ENCODE assay signal across 1 cellular context in genomic region chr1:155970531-155971167, GRCh38.
TF ChIP-seq lines count a peak whose summit lies in the region.

No MANE protein-coding gene starts in this region.

TF ChIP-seq in endothelial cell of umbilical vein, 7 proteins besides CTCF, POLR2A, EP300 and RAD21:
- TF ChIP-seq POLR2AphosphoS5 (IDR thresholded peaks at IDR 0.05; ENCODE audit: insufficient read depth, low read depth, low read length) (peak; percentile 85), JUN (IDR thresholded peaks at IDR 0.05; ENCODE audit: borderline replicate concordance, insufficient read depth, insufficient read length, low read depth) (peak; percentile 48), GATA2 (IDR thresholded peaks at IDR 0.05; ENCODE audit: insufficient read depth, insufficient read length, low read depth, low read length) (no peak), EZH2 (IDR thresholded peaks at IDR 0.05; ENCODE audit: borderline replicate concordance, low read depth, low read length, severe bottlenecking) (no peak), FOS (IDR thresholded peaks at IDR 0.05; ENCODE audit: borderline replicate concordance, insufficient read depth, low read length) (peak; percentile 92), MYC (IDR thresholded peaks at IDR 0.05; ENCODE audit: low read depth, low read length) (peak; percentile 89), MAX (IDR thresholded peaks at IDR 0.05; ENCODE audit: insufficient read depth, insufficient read length) (peak; percentile 63)
